In the genomic region with DNA sequence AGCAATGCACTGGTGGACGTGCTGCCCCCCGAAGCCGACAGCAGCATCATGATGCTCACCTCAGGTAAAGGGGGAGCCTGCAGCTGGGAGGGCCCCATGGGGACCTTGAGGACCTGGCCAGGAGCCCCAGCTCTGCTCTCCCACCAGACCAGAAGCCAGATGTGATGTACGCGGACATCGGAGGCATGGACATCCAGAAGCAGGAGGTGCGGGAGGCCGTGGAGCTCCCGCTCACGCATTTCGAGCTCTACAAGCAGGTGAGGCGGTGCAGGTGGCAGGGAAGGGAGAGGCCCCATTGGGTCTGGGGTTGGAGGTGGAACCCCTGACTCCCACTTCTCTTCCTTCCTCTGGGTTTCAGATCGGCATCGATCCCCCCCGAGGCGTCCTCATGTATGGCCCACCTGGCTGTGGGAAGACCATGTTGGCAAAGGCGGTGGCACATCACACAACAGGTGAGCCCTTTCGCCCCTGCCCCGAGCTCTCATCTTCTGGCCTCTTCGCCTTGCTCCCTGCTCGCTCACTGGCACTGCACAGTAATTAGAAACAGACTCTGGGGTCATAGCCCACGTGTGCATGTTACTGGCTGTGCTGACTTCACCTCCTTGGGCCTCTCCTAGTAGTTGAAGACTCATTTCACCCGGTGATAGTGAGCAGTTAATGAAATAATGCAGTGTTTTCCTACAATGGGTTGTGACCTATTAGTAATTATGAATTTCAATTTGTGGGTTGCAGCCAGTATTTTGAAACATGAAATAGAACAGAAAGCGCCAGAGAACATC, we compare ENCODE assay signal across 1 cellular context.
TF ChIP-seq lines count a peak whose summit lies in the region.

No MANE protein-coding gene starts in this region.

TF ChIP-seq in HepG2, 621 proteins besides CTCF, POLR2A, EP300 and RAD21:
- TF ChIP-seq RXRB (CRISPR knock-in tag; IDR thresholded peaks at IDR 0.05; ENCODE audit: borderline replicate concordance), result no peak
- 0 out of 2 replicates have a peak, but pooled peaks have one; percentile 35 for TF ChIP-seq RBFOX2 (IDR thresholded peaks at IDR 0.05; ENCODE audit: low read depth, low read length)
- TF ChIP-seq AGO2 (optimal IDR thresholded peaks at IDR 0.05; ENCODE audit: low read depth, low read length), result peak; percentile 65
